22 cellular contexts compared by ENCODE assay signal in genomic region chr5:66134407-66134843, GRCh38. TPM values are rescaled to one million over a fixed set of nuclear protein-coding genes. Genes with fewer than 3 reads are reported as not detected.
DNase-seq lines count a peak whose midpoint lies in the region; ATAC-seq and FAIRE-seq lines count a peak whose summit lies in the region.
"Had no signal": no experiment of that assay in that cellular context is flagged by ENCODE, and none has a peak within 500 bp of the region (broad histone marks: within the 10 kb centered on the region; RNA-seq: fewer than 3 reads in every experiment).

No MANE protein-coding gene starts in this region.

- DNase-seq in EH (ENCODE audit: low read depth), result peak; percentile 29
- peak; percentile 15 for DNase-seq in M059J (ENCODE audit: low read depth)
- DNase-seq in lung microvascular endothelial cell (ENCODE audit: low read depth in 2 of 2), result peak; percentile 15 to 86
- no peak for DNase-seq in frontal cortex (ENCODE audit: low spot score in 2 of 2)
- DNase-seq in NAMALWA (ENCODE audit: low spot score), result no peak
- DNase-seq in epidermal melanocyte (ENCODE audit: insufficient read length, low spot score), result no peak
- DNase-seq: activated CD4-positive, alpha-beta T cell treated with anti-CD3 and anti-CD28 coated beads, Interleukin-2, amount 50 U/mL, for 1 hour; activated CD8-positive, alpha-beta memory T cell treated with anti-CD3 and anti-CD28 coated beads, Interleukin-2, amount 50 U/mL, for 4 hours; COR-L47; foreskin keratinocyte; kidney; NCI-H1694; NCI-H2227 treated with DMSO at 0.1 percent for 48 hours; NCI-H82; nephron progenitor cell; SHP77 treated with DMSO at 0.1 percent for 48 hours; small intestine; stimulated activated CD4-positive, alpha-beta T cell treated with anti-CD3 and anti-CD28 coated beads, Interleukin-4, amount 100 ng/mL, for 24 hours; stimulated activated naive CD8-positive, alpha-beta T cell treated with anti-CD3 and anti-CD28 coated beads, Interleukin-15, amount 100 ng/mL, for 72 hours; transverse colon had no signal

- peak; percentile 31 for ATAC-seq in esophagus mucosa
- ATAC-seq in HG03571 (IDR thresholded peaks at IDR 0.05; ENCODE audit: unreplicated experiment), result no peak
- ATAC-seq: foreskin keratinocyte; stimulated activated naive CD8-positive, alpha-beta T cell treated with anti-CD3 and anti-CD28 coated beads, Interleukin-15, amount 100 ng/mL, for 72 hours had no signal

- FAIRE-seq in frontal cortex (lab: Jason Lieb, UNC), result no peak
- FAIRE-seq: kidney, small intestine had no signal

RNA-seq across cellular contexts. Expression of gene SREK1, which starts 9.7 kb away (rescaled TPM):
- 14.6 and 20.1 TPM in 2 replicates for total RNA-seq in M059J (2014; rRNA removed; shearing (Covaris generic))
- total RNA-seq in esophagus mucosa (30.8 TPM), lung microvascular endothelial cell (33.8 and 46.4 TPM in 2 replicates), frontal cortex (77.0 TPM)

Comparison
In these comparisons a context has a peak if more than half of its experiments do, and no peak if none do; other contexts are left out.
1. DNase-seq: peak in EH (single experiment), M059J (single experiment) and lung microvascular endothelial cell (2 of 2); none in frontal cortex (0 of 2), NAMALWA (single experiment) and epidermal melanocyte (single experiment).